Comparison of ENCODE assay signal across 31 cellular contexts in genomic region chr7:139667377-139667776, GRCh38.
"Had no signal": no experiment of that assay in that cellular context is flagged by ENCODE, and none has a peak within 500 bp of the region (broad histone marks: within the 10 kb centered on the region; RNA-seq: fewer than 3 reads in every experiment).

No MANE protein-coding gene starts in this region.

- H3K27ac ChIP-seq: epithelial cell of prostate, esophagus squamous epithelium, gastroesophageal sphincter, right lobe of liver, skin epidermis, thoracic aorta, uterus, WERI-Rb-1 had no signal

- H3K9me3 Mint-ChIP-seq: activated CD4-positive, alpha-beta memory T cell treated with anti-CD3 and anti-CD28 coated beads, Interleukin-2, amount 10 ng/mL, durations not matched to agents 7 days and 5 days; activated naive CD4-positive, alpha-beta T cell treated with anti-CD3 and anti-CD28 coated beads, Interleukin-2, amount 50 U/mL, for 24 hours; activated naive CD8-positive, alpha-beta T cell treated with anti-CD3 and anti-CD28 coated beads, Interleukin-2, amount 50 U/mL, for 24 hours; activated T-cell treated with anti-CD3 and anti-CD28 coated beads, Interleukin-2, amount 50 U/mL, for 24 hours; nephron; stimulated activated effector memory CD8-positive, alpha-beta T cell treated with anti-CD3 and anti-CD28 coated beads, Interleukin-12 subunit alpha, Interleukin-12 subunit beta, amount 100 ng/mL, for 72 hours; stimulated activated naive CD8-positive, alpha-beta T cell treated with anti-CD3 and anti-CD28 coated beads, Interleukin-15, Interleukin-2, amounts not matched to agents 100 ng/mL and 50 ng/mL, for 24 hours had no signal

- FAIRE-seq: bronchial epithelial cell, colon, endometrium, keratinocyte had no signal

- H3K27me3 ChIP-seq: esophagus squamous epithelium, gastroesophageal sphincter, right lobe of liver, uterus had no signal

- H3K36me3 ChIP-seq: gastroesophageal sphincter, right lobe of liver, uterus had no signal

- H3K4me3 Mint-ChIP-seq: activated CD4-positive, alpha-beta memory T cell treated with anti-CD3 and anti-CD28 coated beads, Interleukin-2, amount 10 ng/mL, durations not matched to agents 7 days and 5 days; activated CD4-positive, alpha-beta T cell treated with anti-CD3 and anti-CD28 coated beads, Interleukin-2, amount 10 ng/mL, durations not matched to agents 24 days and 14 days; activated naive CD4-positive, alpha-beta T cell treated with anti-CD3 and anti-CD28 coated beads, Interleukin-2, amount 50 U/mL, for 24 hours; activated naive CD8-positive, alpha-beta T cell treated with anti-CD3 and anti-CD28 coated beads, Interleukin-2, amount 50 U/mL, for 24 hours; activated T-cell treated with anti-CD3 and anti-CD28 coated beads, Interleukin-2, amount 50 U/mL, for 24 hours; nephron; stimulated activated effector memory CD8-positive, alpha-beta T cell treated with anti-CD3 and anti-CD28 coated beads, Interleukin-12 subunit alpha, Interleukin-12 subunit beta, amount 100 ng/mL, for 72 hours; stimulated activated naive CD8-positive, alpha-beta T cell treated with anti-CD3 and anti-CD28 coated beads, Interleukin-15, Interleukin-2, amounts not matched to agents 100 ng/mL and 50 ng/mL, for 24 hours had no signal

- H3K27ac Mint-ChIP-seq: activated CD4-positive, alpha-beta memory T cell treated with anti-CD3 and anti-CD28 coated beads, Interleukin-2, amount 10 ng/mL, durations not matched to agents 7 days and 5 days; activated CD4-positive, alpha-beta T cell treated with anti-CD3 and anti-CD28 coated beads, Interleukin-2, amount 10 ng/mL, durations not matched to agents 24 days and 14 days; activated naive CD4-positive, alpha-beta T cell treated with anti-CD3 and anti-CD28 coated beads, Interleukin-2, amount 50 U/mL, for 24 hours; activated naive CD8-positive, alpha-beta T cell treated with anti-CD3 and anti-CD28 coated beads, Interleukin-2, amount 50 U/mL, for 24 hours; activated T-cell treated with anti-CD3 and anti-CD28 coated beads, Interleukin-2, amount 50 U/mL, for 24 hours; nephron; stimulated activated effector memory CD8-positive, alpha-beta T cell treated with anti-CD3 and anti-CD28 coated beads, Interleukin-12 subunit alpha, Interleukin-12 subunit beta, amount 100 ng/mL, for 72 hours had no signal

- H3K4me3 ChIP-seq: esophagus squamous epithelium, gastroesophageal sphincter, right lobe of liver, skin epidermis, thoracic aorta, uterus had no signal

- ATAC-seq: activated naive CD8-positive, alpha-beta T cell treated with anti-CD3 and anti-CD28 coated beads, Interleukin-2, amount 50 U/mL, for 24 hours; gastroesophageal sphincter; left ventricle myocardium superior; right lobe of liver; stimulated activated effector memory CD8-positive, alpha-beta T cell treated with anti-CD3 and anti-CD28 coated beads, Interleukin-12 subunit alpha, Interleukin-12 subunit beta, amount 100 ng/mL, for 72 hours had no signal

- H3K9me3 ChIP-seq: esophagus squamous epithelium, gastroesophageal sphincter, right lobe of liver, thoracic aorta, uterus had no signal

- H3K27me3 Mint-ChIP-seq: activated CD4-positive, alpha-beta memory T cell treated with anti-CD3 and anti-CD28 coated beads, Interleukin-2, amount 10 ng/mL, durations not matched to agents 7 days and 5 days; activated CD4-positive, alpha-beta T cell treated with anti-CD3 and anti-CD28 coated beads, Interleukin-2, amount 10 ng/mL, durations not matched to agents 24 days and 14 days; activated naive CD4-positive, alpha-beta T cell treated with anti-CD3 and anti-CD28 coated beads, Interleukin-2, amount 50 U/mL, for 24 hours; activated naive CD8-positive, alpha-beta T cell treated with anti-CD3 and anti-CD28 coated beads, Interleukin-2, amount 50 U/mL, for 24 hours; activated T-cell treated with anti-CD3 and anti-CD28 coated beads, Interleukin-2, amount 50 U/mL, for 24 hours; stimulated activated naive CD8-positive, alpha-beta T cell treated with anti-CD3 and anti-CD28 coated beads, Interleukin-15, Interleukin-2, amounts not matched to agents 100 ng/mL and 50 ng/mL, for 24 hours had no signal

- H3K4me1 ChIP-seq: uterus had no signal

- DNase-seq: activated CD4-positive, alpha-beta memory T cell treated with anti-CD3 and anti-CD28 coated beads, Interleukin-2, amount 10 ng/mL, durations not matched to agents 7 days and 5 days; activated CD4-positive, alpha-beta T cell treated with anti-CD3 and anti-CD28 coated beads, Interleukin-2, amount 10 ng/mL, durations not matched to agents 24 days and 14 days; activated CD4-positive, CD25-positive, alpha-beta regulatory T cell treated with anti-CD3 and anti-CD28 coated beads, Interleukin-2, amount 50 U/mL, for 72 hours; activated CD8-positive, alpha-beta memory T cell treated with anti-CD3 and anti-CD28 coated beads, Interleukin-2, amount 50 U/mL, for 48 hours; activated gamma-delta T cell treated with Interleukin-2 at 50 U/mL for 16 hours; activated naive CD8-positive, alpha-beta T cell treated with anti-CD3 and anti-CD28 coated beads, Interleukin-2, amount 50 U/mL, for 24 hours; activated T-cell treated with anti-CD3 and anti-CD28 coated beads, Interleukin-2, amount 50 U/mL, for 24 hours; anterior cingulate cortex; dermis blood vessel endothelial cell; effector CD8-positive, alpha-beta T cell; esophagus squamous epithelium; hippocampal formation; left cardiac atrium; left ventricle myocardium superior; right lobe of liver; stimulated activated CD4-positive, alpha-beta T cell treated with anti-CD3 and anti-CD28 coated beads, Interleukin-4, amount 100 ng/mL, for 24 hours; trophoblast cell; uterus; WERI-Rb-1 had no signal
